In the genomic region with DNA sequence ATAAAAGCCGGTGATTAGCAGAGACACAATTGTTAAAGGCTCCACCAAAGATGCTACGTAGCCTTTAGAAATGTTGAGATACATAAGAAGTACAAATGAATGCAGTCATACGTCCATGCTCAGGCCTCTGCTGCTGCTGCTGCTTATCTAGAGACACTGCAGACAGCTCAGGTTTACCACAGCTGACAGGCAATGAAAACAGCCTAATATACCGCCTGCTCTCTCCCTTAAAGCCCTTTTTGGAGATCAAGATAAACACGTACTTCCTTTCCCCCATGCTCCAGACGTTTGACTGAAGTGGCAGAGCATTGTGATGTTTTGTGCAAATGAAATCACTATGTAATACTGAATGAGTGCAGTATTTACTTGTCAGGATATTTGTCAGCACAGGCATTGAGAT, we compare ENCODE assay signal across 1 cellular context.
TF ChIP-seq lines count a peak whose summit lies in the region.

No MANE protein-coding gene starts in this region.

TF ChIP-seq in GM23338, 12 proteins besides CTCF, POLR2A, EP300 and RAD21 (continued from another document):
- no peak for TF ChIP-seq CREB1 (CRISPR knock-in tag; IDR thresholded peaks at IDR 0.05; ENCODE audit: low read depth)
- TF ChIP-seq ZNF331 (CRISPR knock-in tag; IDR thresholded peaks at IDR 0.05; ENCODE audit: low read depth): no peak
- TF ChIP-seq EZH2 (IDR thresholded peaks at IDR 0.05; ENCODE audit: low read depth, unreplicated experiment): no peak
- TF ChIP-seq, protein P1, sequence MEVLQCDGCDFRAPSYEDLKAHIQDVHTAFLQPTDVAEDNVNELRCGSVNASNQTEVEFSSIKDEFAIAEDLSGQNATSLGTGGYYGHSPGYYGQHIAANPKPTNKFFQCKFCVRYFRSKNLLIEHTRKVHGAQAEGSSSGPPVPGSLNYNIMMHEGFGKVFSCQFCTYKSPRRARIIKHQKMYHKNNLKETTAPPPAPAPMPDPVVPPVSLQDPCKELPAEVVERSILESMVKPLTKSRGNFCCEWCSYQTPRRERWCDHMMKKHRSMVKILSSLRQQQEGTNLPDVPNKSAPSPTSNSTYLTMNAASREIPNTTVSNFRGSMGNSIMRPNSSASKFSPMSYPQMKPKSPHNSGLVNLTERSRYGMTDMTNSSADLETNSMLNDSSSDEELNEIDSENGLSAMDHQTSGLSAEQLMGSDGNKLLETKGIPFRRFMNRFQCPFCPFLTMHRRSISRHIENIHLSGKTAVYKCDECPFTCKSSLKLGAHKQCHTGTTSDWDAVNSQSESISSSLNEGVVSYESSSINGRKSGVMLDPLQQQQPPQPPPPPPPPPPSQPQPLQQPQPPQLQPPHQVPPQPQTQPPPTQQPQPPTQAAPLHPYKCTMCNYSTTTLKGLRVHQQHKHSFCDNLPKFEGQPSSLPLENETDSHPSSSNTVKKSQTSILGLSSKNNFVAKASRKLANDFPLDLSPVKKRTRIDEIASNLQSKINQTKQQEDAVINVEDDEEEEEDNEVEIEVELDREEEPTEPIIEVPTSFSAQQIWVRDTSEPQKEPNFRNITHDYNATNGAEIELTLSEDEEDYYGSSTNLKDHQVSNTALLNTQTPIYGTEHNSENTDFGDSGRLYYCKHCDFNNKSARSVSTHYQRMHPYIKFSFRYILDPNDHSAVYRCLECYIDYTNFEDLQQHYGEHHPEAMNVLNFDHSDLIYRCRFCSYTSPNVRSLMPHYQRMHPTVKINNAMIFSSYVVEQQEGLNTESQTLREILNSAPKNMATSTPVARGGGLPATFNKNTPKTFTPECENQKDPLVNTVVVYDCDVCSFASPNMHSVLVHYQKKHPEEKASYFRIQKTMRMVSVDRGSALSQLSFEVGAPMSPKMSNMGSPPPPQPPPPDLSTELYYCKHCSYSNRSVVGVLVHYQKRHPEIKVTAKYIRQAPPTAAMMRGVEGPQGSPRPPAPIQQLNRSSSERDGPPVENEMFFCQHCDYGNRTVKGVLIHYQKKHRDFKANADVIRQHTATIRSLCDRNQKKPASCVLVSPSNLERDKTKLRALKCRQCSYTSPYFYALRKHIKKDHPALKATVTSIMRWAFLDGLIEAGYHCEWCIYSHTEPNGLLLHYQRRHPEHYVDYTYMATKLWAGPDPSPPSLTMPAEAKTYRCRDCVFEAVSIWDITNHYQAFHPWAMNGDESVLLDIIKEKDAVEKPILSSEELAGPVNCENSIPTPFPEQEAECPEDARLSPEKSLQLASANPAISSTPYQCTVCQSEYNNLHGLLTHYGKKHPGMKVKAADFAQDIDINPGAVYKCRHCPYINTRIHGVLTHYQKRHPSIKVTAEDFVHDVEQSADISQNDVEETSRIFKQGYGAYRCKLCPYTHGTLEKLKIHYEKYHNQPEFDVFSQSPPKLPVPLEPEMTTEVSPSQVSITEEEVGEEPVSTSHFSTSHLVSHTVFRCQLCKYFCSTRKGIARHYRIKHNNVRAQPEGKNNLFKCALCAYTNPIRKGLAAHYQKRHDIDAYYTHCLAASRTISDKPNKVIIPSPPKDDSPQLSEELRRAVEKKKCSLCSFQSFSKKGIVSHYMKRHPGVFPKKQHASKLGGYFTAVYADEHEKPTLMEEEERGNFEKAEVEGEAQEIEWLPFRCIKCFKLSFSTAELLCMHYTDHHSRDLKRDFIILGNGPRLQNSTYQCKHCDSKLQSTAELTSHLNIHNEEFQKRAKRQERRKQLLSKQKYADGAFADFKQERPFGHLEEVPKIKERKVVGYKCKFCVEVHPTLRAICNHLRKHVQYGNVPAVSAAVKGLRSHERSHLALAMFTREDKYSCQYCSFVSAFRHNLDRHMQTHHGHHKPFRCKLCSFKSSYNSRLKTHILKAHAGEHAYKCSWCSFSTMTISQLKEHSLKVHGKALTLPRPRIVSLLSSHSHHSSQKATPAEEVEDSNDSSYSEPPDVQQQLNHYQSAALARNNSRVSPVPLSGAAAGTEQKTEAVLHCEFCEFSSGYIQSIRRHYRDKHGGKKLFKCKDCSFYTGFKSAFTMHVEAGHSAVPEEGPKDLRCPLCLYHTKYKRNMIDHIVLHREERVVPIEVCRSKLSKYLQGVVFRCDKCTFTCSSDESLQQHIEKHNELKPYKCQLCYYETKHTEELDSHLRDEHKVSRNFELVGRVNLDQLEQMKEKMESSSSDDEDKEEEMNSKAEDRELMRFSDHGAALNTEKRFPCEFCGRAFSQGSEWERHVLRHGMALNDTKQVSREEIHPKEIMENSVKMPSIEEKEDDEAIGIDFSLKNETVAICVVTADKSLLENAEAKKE (CRISPR knock-in tag; IDR thresholded peaks at IDR 0.05): no peak
- no peak for TF ChIP-seq JUNB (IDR thresholded peaks at IDR 0.05; ENCODE audit: unreplicated experiment)
- no peak for TF ChIP-seq NANOG (IDR thresholded peaks at IDR 0.05; ENCODE audit: borderline replicate concordance)
